ENCODE assay signal across 9 cellular contexts in the genomic region with DNA sequence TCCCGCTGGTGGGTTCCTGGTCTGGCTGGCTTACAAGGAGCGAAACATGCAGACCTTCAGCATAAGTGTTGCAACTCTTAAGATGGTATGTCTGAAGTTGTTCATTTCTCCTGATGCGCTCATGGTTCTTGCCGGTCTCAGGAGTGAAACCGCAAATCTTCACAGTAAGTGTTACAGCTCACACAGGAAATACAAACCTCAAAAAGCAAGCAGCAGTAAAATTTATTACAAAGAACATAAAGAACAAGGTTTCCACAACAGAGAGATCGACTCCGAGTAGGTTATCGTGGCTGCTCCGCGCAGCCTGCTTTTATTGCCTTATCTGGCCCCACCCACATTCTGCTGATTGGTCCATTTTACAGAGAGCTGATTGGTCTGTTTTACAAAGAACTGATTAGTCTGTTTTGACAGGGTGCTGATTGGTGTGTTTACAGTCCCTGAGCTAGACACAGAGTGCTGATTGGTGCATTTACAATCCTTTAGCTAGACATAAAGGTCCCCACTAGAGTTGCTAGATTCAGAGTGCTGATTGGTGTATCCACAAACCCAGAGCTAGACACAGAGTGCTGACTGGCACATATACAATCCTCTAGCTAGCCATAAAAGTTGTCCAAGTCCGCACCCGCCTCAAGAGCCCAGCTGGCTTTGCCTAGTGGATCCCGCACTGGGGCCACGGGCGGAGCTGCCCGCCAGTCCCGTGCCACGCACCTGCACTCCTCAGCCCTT. TPM values are rescaled to one million over a fixed set of nuclear protein-coding genes. Genes with fewer than 3 reads are reported as not detected.
DNase-seq lines count a peak whose midpoint lies in the region; ATAC-seq, FAIRE-seq and TF ChIP-seq lines count a peak whose summit lies in the region.
"Had no signal": no experiment of that assay in that cellular context is flagged by ENCODE, and none has a peak within 500 bp of the region (broad histone marks: within the 10 kb centered on the region; RNA-seq: fewer than 3 reads in every experiment).

No MANE protein-coding gene starts in this region.

- H3K9me3 Mint-ChIP-seq in activated T-helper 17 cell treated with anti-CD3 and anti-CD28 coated beads, Interleukin-2, amount 50 U/mL, for 72 hours = peaks cover 9% of the 10 kb centered on the region
- H3K9me3 Mint-ChIP-seq in neural progenitor cell = peaks cover 12% of the 10 kb centered on the region

- H3K4me1 ChIP-seq in neural progenitor cell (no peaks in the 10 kb centered on the region), vagina (peaks cover 9% of the 10 kb centered on the region)

- no peak overlapping the region for H2AFZ ChIP-seq in neural progenitor cell (replicated peaks)

- no peak for FAIRE-seq in GM12892 (lab: Jason Lieb, UNC)

- intact Hi-C loops in vagina (cut with DNase I) = no loop called here

- peak overlapping the region; percentile 80 for H3K4me3 Mint-ChIP-seq in activated T-helper 17 cell treated with anti-CD3 and anti-CD28 coated beads, Interleukin-2, amount 50 U/mL, for 72 hours
- no peak overlapping the region for H3K4me3 Mint-ChIP-seq in neural progenitor cell
- H3K4me3 Mint-ChIP-seq: neural crest cell had no signal

- H3K27me3 Mint-ChIP-seq in activated T-helper 17 cell treated with anti-CD3 and anti-CD28 coated beads, Interleukin-2, amount 50 U/mL, for 72 hours = no peaks in the 10 kb centered on the region
- peaks cover 12% of the 10 kb centered on the region for H3K27me3 Mint-ChIP-seq in neural progenitor cell (ENCODE audit: insufficient read depth, low read depth)

- TF ChIP-seq POLR2A in GM12892 (IDR thresholded peaks at IDR 0.05; ENCODE audit: low read depth, low read length) = no peak
- no peak for TF ChIP-seq POLR2A in vagina (IDR thresholded peaks at IDR 0.05)

- H3K4me3 ChIP-seq in GM08714 (ENCODE audit: low read length) (peak overlapping the region; percentile 37; the same call in 1 of the 2 replicates), neural progenitor cell (no peak overlapping the region), vagina (no peak overlapping the region)

- H3K9ac ChIP-seq in neural progenitor cell = no peak overlapping the region

- H3K79me2 ChIP-seq in neural progenitor cell (ENCODE audit: low read depth) = no peaks in the 10 kb centered on the region

- H4K20me1 ChIP-seq in neural progenitor cell (ENCODE audit: low read depth) = no peaks in the 10 kb centered on the region

- peak overlapping the region; percentile 82 for H3K27ac Mint-ChIP-seq in activated T-helper 17 cell treated with anti-CD3 and anti-CD28 coated beads, Interleukin-2, amount 50 U/mL, for 72 hours
- H3K27ac Mint-ChIP-seq in neural progenitor cell = no peak overlapping the region

- no peak for TF ChIP-seq CTCF in neural progenitor cell (IDR thresholded peaks at IDR 0.05)
- no peak for TF ChIP-seq CTCF in vagina (IDR thresholded peaks at IDR 0.05)

- peaks cover 4% of the 10 kb centered on the region for H3F3A ChIP-seq in neural progenitor cell (ENCODE audit: low read depth)

- H3K9me3 ChIP-seq in neural progenitor cell (ENCODE audit: low read depth) = no peaks in the 10 kb centered on the region
- no peaks in the 10 kb centered on the region for H3K9me3 ChIP-seq in vagina

- H3K27me3 ChIP-seq in neural progenitor cell (no peaks in the 10 kb centered on the region), vagina (no peaks in the 10 kb centered on the region)

- no peak overlapping the region for H3K27ac ChIP-seq in neural progenitor cell
- no peak overlapping the region for H3K27ac ChIP-seq in vagina

- peaks cover 22% of the 10 kb centered on the region for H3K4me1 Mint-ChIP-seq in activated T-helper 17 cell treated with anti-CD3 and anti-CD28 coated beads, Interleukin-2, amount 50 U/mL, for 72 hours
- H3K4me1 Mint-ChIP-seq in neural progenitor cell = peaks cover 14% of the 10 kb centered on the region

- ATAC-seq in SK-N-SH treated with all-trans-retinoic acid at 6 μM for 48 hours = peak; percentile 33
- peak; percentile 81 for ATAC-seq in activated T-helper 17 cell treated with anti-CD3 and anti-CD28 coated beads, Interleukin-2, amount 50 U/mL, for 72 hours (replicated peaks)

- H3K4me2 ChIP-seq in neural progenitor cell = no peak overlapping the region

- H3K36me3 ChIP-seq in neural progenitor cell (no peaks in the 10 kb centered on the region), vagina (no peaks in the 10 kb centered on the region)

- peaks cover 7% of the 10 kb centered on the region for H3K36me3 Mint-ChIP-seq in activated T-helper 17 cell treated with anti-CD3 and anti-CD28 coated beads, Interleukin-2, amount 50 U/mL, for 72 hours (ENCODE audit: low read depth)
- H3K36me3 Mint-ChIP-seq in neural progenitor cell = peaks cover 6% of the 10 kb centered on the region

- peak; percentile 28 for DNase-seq in stimulated activated CD4-positive, alpha-beta T cell treated with anti-CD3 and anti-CD28 coated beads, Interleukin-12 subunit alpha, Interleukin-12 subunit beta, amount 100 ng/mL, for 4 hours
- DNase-seq in HK-2 (ENCODE audit: unreplicated experiment) (no peak), neural progenitor cell (ENCODE audit: low spot score) (no peak), GM12892 (ENCODE audit: insufficient read length) (no peak), vagina (ENCODE audit: extremely low spot score in 2 of 2) (no peak)

TF ChIP-seq in SK-N-SH treated with all-trans-retinoic acid at 6 μM for 48 hours, 23 proteins besides CTCF, POLR2A, EP300 and RAD21:
- no peak for TF ChIP-seq CSDC2 (CRISPR knock-in tag; IDR thresholded peaks at IDR 0.05)

RNA-seq across cellular contexts. Expression of a gene that starts 39.2 kb away (rescaled TPM):
- 10 to 100 TPM; 34.4 to 51.2 TPM for total RNA-seq in activated T-helper 17 cell treated with anti-CD3 and anti-CD28 coated beads, Interleukin-2, amount 50 U/mL, for 72 hours
- 69.0 and 94.5 TPM in 2 replicates for total RNA-seq in neural progenitor cell (ENCODE audit: low replicate concordance)
- 33.3 TPM for polyA plus RNA-seq in GM12892 (2012; ENCODE audit: missing spikeins)
- 58.4 TPM for total RNA-seq in vagina
